ENCODE assay signal across 10 cellular contexts in genomic region chr7:107035446-107035845, GRCh38. TPM values are rescaled to one million over a fixed set of nuclear protein-coding genes. Genes with fewer than 3 reads are reported as not detected.
DNase-seq lines count a peak whose midpoint lies in the region; ATAC-seq, FAIRE-seq and TF ChIP-seq lines count a peak whose summit lies in the region.
"Had no signal": no experiment of that assay in that cellular context is flagged by ENCODE, and none has a peak within 500 bp of the region (broad histone marks: within the 10 kb centered on the region; RNA-seq: fewer than 3 reads in every experiment).

No MANE protein-coding gene starts in this region.

- in situ Hi-C loops in K562 (cut with MboI) = no loop called here

- TF ChIP-seq POLR2A in K562 (conservative IDR thresholded peaks at IDR 0.05) = no peak

- intact Hi-C loops in K562 (cut with micrococcal nuclease) = loop anchor here (1.0 kb wide), 1 partner anchor 9 kb away; the partner anchor contains the start of gene PRKAR2B

- TF ChIP-seq CTCF in K562 (IDR thresholded peaks at IDR 0.05 in 2 of 3, conservative IDR thresholded peaks at IDR 0.05 in 1 of 3; ENCODE audit: insufficient read depth in 2 of 3, low read depth in 1 of 3, low read length in 3 of 3) = no peak
- no peak for TF ChIP-seq CTCF in WTC11 (IDR thresholded peaks at IDR 0.05)
- TF ChIP-seq CTCF in GM20000 (IDR thresholded peaks at IDR 0.05; ENCODE audit: extremely low read depth, missing control alignments) = no peak

- H3K36me3 ChIP-seq in K562 (ENCODE audit: control insufficient read depth, insufficient read depth, low read length) (no peaks in the 10 kb centered on the region), mesodermal cell (ENCODE audit: control insufficient read depth, insufficient read depth, low read length) (no peaks in the 10 kb centered on the region)

- peak overlapping the region; percentile 15 for H3K4me2 ChIP-seq in K562 (ENCODE audit: insufficient read depth, low read length)

- FAIRE-seq in K562 (lab: Jason Lieb, UNC) = peak; percentile 86

- ATAC-seq in K562 = peak; percentile 86
- ATAC-seq in HG03342 (IDR thresholded peaks at IDR 0.05; ENCODE audit: unreplicated experiment) = no peak
- no peak for ATAC-seq in WTC11

- peaks cover 2% of the 10 kb centered on the region; the same call in 1 of the 2 replicates for H3K27me3 Mint-ChIP-seq in WTC11 (ENCODE audit: low read depth)

- no TSS peak for BruUV-seq in K562 (replicated peaks; lab: Mats Ljungman, UMichigan)

- H3K79me2 ChIP-seq in K562 (ENCODE audit: control insufficient read depth, insufficient read depth, low read length) = no peaks in the 10 kb centered on the region

- H3K36me3 Mint-ChIP-seq in WTC11 = peaks cover 4% of the 10 kb centered on the region

- peak overlapping the region in 1 of 2 experiments; percentile 6; a peak in 1 of 4 replicates for H3K9ac ChIP-seq in K562 (ENCODE audit: insufficient read depth in 1 of 2, low read depth in 2 of 2, low read length in 2 of 2)

- peaks cover 21 to 71% of the 10 kb centered on the region in 2 experiments for H3K4me1 ChIP-seq in K562 (replicated peaks in 1 of 2; ENCODE audit: control insufficient read depth in 2 of 2, insufficient read depth in 2 of 2, low read length in 2 of 2)
- peaks cover 10% of the 10 kb centered on the region for H3K4me1 ChIP-seq in mesodermal cell (ENCODE audit: control insufficient read depth, insufficient read depth, low read length, poor library complexity, severe bottlenecking)

- no peaks in the 10 kb centered on the region for H3K27me3 ChIP-seq in K562 (ENCODE audit: control insufficient read depth in 2 of 2, insufficient read depth in 2 of 2, low read length in 2 of 2)
- H3K27me3 ChIP-seq: dorsolateral prefrontal cortex had no signal

- no peak overlapping the region for H3K4me3 Mint-ChIP-seq in WTC11

- peak; percentile 88 for TF ChIP-seq EP300 in K562 (IDR thresholded peaks at IDR 0.05; ENCODE audit: low read length)

- CTCF ChIA-PET in K562 (lab: Yijun Ruan, JAX; ENCODE audit: low intra/inter-chr PET ratio) = no interaction called here
- CTCF ChIA-PET in WTC11 (lab: Charles Lee) = no interaction called here

- POLR2A ChIA-PET in K562 (lab: Yijun Ruan, JAX) (interaction anchor here (0.7 to 1.0 kb wide), 4 partner anchors 10 to 705 kb away, joined by 3 to 9 read pairs (median 4); no protein-coding TSS in a partner anchor), WTC11 (lab: Charles Lee) (no interaction called here)

- peak; percentile 35 to 36 for TF ChIP-seq RAD21 in K562 (CRISPR knock-in tag; conservative IDR thresholded peaks at IDR 0.05 in 1 of 2, IDR thresholded peaks at IDR 0.05 in 1 of 2)

- no peaks in the 10 kb centered on the region for H4K20me1 ChIP-seq in K562 (replicated peaks; ENCODE audit: control insufficient read depth, insufficient read depth, low read length)

- H3K4me3 ChIP-seq in K562 (no peak overlapping the region), mesodermal cell (ENCODE audit: extremely low read depth, insufficient read depth, low read length, poor library complexity, severe bottlenecking) (no peak overlapping the region)
- H3K4me3 ChIP-seq: dorsolateral prefrontal cortex had no signal

- no peak overlapping the region for H3K27ac Mint-ChIP-seq in WTC11

- H3K9me3 ChIP-seq in K562 (replicated peaks; ENCODE audit: control insufficient read depth, insufficient read depth, low read depth, low read length) (peaks cover 4% of the 10 kb centered on the region; the same call in 1 of the 2 replicates), mesodermal cell (ENCODE audit: control insufficient read depth, low read length) (no peaks in the 10 kb centered on the region)

- DNase-seq in EL (peak; percentile 88), NCI-H2227 treated with DMSO at 0.1 percent for 48 hours (lab: John Stamatoyannopoulos, UW) (peak; percentile 16), K562 (ENCODE audit: extremely low read depth in 1 of 4, low spot score in 3 of 4) (peak; percentile 89 to 94 (median 91)), WTC11 (ENCODE audit: low spot score) (no peak), GM20000 (ENCODE audit: low spot score) (no peak)
- DNase-seq in stimulated activated CD4-positive, alpha-beta T cell treated with anti-CD3 and anti-CD28 coated beads, Interleukin-1b, Interleukin-23, amount 100 ng/mL, for 48 hours = no peak
- DNase-seq: DMS153, dorsolateral prefrontal cortex had no signal

- peaks cover 15% of the 10 kb centered on the region for H3K9me3 Mint-ChIP-seq in WTC11

- H3K27ac ChIP-seq in K562 (ENCODE audit: extremely low read depth, low read depth, low read length) (peak overlapping the region; percentile 47; the same call in 1 of the 3 replicates), mesodermal cell (ENCODE audit: low read depth, low read length, severe bottlenecking) (peak overlapping the region; percentile 65)
- H3K27ac ChIP-seq: dorsolateral prefrontal cortex had no signal

- H3K4me1 Mint-ChIP-seq in WTC11 = no peaks in the 10 kb centered on the region

- no peaks in the 10 kb centered on the region for H3K9me1 ChIP-seq in K562 (ENCODE audit: control insufficient read depth, insufficient read depth, low read length)

- H2AFZ ChIP-seq in K562 (ENCODE audit: low read depth, low read length) = peak overlapping the region; percentile 12; the same call in 1 of the 2 replicates

TF ChIP-seq in K562, 482 proteins besides CTCF, POLR2A, EP300 and RAD21 (continues in another document):
- TF ChIP-seq, protein P1, sequence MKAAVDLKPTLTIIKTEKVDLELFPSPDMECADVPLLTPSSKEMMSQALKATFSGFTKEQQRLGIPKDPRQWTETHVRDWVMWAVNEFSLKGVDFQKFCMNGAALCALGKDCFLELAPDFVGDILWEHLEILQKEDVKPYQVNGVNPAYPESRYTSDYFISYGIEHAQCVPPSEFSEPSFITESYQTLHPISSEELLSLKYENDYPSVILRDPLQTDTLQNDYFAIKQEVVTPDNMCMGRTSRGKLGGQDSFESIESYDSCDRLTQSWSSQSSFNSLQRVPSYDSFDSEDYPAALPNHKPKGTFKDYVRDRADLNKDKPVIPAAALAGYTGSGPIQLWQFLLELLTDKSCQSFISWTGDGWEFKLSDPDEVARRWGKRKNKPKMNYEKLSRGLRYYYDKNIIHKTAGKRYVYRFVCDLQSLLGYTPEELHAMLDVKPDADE (conservative IDR thresholded peaks at IDR 0.05; ENCODE audit: control insufficient read depth, low read depth, low read length) = no peak
- TF ChIP-seq ZNF3 (CRISPR knock-in tag; IDR thresholded peaks at IDR 0.05) (no peak), KDM4B (IDR thresholded peaks at IDR 0.05; ENCODE audit: borderline replicate concordance in 2 of 2, low read depth in 1 of 2) (no peak), SMARCA4 (IDR thresholded peaks at IDR 0.05) (peak; percentile 99), HOXB6 (CRISPR knock-in tag; IDR thresholded peaks at IDR 0.05; ENCODE audit: borderline replicate concordance) (no peak), ZNF239 (CRISPR knock-in tag; IDR thresholded peaks at IDR 0.05) (no peak)

TF ChIP-seq in WTC11, 78 proteins besides CTCF, POLR2A, EP300 and RAD21 (continues in another document):
- TF ChIP-seq USF2 (CRISPR knock-in tag; IDR thresholded peaks at IDR 0.05) (no peak), CREB1 (CRISPR knock-in tag; IDR thresholded peaks at IDR 0.05) (no peak), ZNF512 (CRISPR knock-in tag; IDR thresholded peaks at IDR 0.05; ENCODE audit: borderline replicate concordance) (no peak), SOX15 (CRISPR knock-in tag; IDR thresholded peaks at IDR 0.05) (no peak)

RNA-seq across cellular contexts. Expression of gene PRKAR2B, which starts 9.1 kb away (rescaled TPM):
- total RNA-seq in K562 (2011; cell fraction: chromatin; rRNA removed; ENCODE audit: low replicate concordance) = 16.3 and 57.4 TPM in 2 replicates
- 14.3 and 18.3 TPM in 2 replicates for total RNA-seq in K562 (2011; cell fraction: nucleolus; rRNA removed)
- total RNA-seq in K562 (2011; cell fraction: nucleoplasm; rRNA removed) = 31.1 and 47.5 TPM in 2 replicates
- total RNA-seq in K562 (2014; rRNA removed) = 107 and 108 TPM in 2 replicates
- 156 and 172 TPM in 2 replicates for total RNA-seq in K562 (2014; rRNA removed; fragmentation: Illumina TruSeq; extraction: Trizol)
- 131 and 138 TPM in 2 replicates for total RNA-seq in K562 (2015; rRNA removed; fragmentation: Illumina TruSeq; extraction: Trizol)
- total RNA-seq in K562 (2021) = 115 and 129 TPM in 2 replicates
- polyA plus RNA-seq in K562 (2011; rRNA removed) = 122 and 173 TPM in 2 replicates
- polyA plus RNA-seq in K562 (2011; cell fraction: cytosol; rRNA removed) = 29.4 and 57.2 TPM in 2 replicates
- polyA plus RNA-seq in K562 (2011; cell fraction: nucleus; rRNA removed) = 17.3 and 27.3 TPM in 2 replicates
- polyA plus RNA-seq in K562 (2012) = 79.6 and 100 TPM in 2 replicates
- polyA plus RNA-seq in K562 (2014; fragmentation: Illumina TruSeq; extraction: Trizol) = 117 and 140 TPM in 2 replicates
- 10 to 100 TPM; 59.0 to 65.4 TPM for polyA plus RNA-seq in K562 (2014; fragmentation: Nextera tagmentation; extraction: Ambion mirVana)
- 77.1 and 86.2 TPM in 2 replicates for polyA plus RNA-seq in K562 (2014; rRNA removed)
- polyA minus RNA-seq in K562 (2011; rRNA and poly(A)+ RNA removed) = 205 and 212 TPM in 2 replicates
- polyA minus RNA-seq in K562 (2011; cell fraction: cytosol; rRNA and poly(A)+ RNA removed) = 96.1 and 101 TPM in 2 replicates
- 19.3 and 36.1 TPM in 2 replicates for polyA minus RNA-seq in K562 (2011; cell fraction: nucleus; rRNA and poly(A)+ RNA removed)
- 18.4 TPM for polyA plus RNA-seq in mesodermal cell (2013, experiment 1 of 2)
- 17.3 TPM for polyA plus RNA-seq in mesodermal cell (2013, experiment 2 of 2)
- total RNA-seq in WTC11 (2021) = 17.5 to 29.6 TPM (median 17.7 TPM) in 3 replicates

Comparison
In these comparisons a context has a peak if more than half of its experiments do, and no peak if none do; other contexts are left out.
1. DNase-seq: peak in EL (single experiment), NCI-H2227 treated with DMSO at 0.1 percent for 48 hours (single experiment) and K562 (4 of 4); none in WTC11 (single experiment), stimulated activated CD4-positive, alpha-beta T cell treated with anti-CD3 and anti-CD28 coated beads, Interleukin-1b, Interleukin-23, amount 100 ng/mL, for 48 hours (single experiment) and GM20000 (single experiment).